Comparison of ENCODE assay signal across 8 cellular contexts in genomic region chr5:150154618-150155134, GRCh38. TPM values are rescaled to one million over a fixed set of nuclear protein-coding genes. Genes with fewer than 3 reads are reported as not detected.
DNase-seq lines count a peak whose midpoint lies in the region; ATAC-seq and TF ChIP-seq lines count a peak whose summit lies in the region.

No MANE protein-coding gene starts in this region.

- no peak for DNase-seq in AG04450 (ENCODE audit: low read depth, low spot score)
- no peak for DNase-seq in effector memory CD8-positive, alpha-beta T cell
- no peak for DNase-seq in neural crest cell (ENCODE audit: low read depth, low spot score)
- DNase-seq in erythroblast (lab: John Stamatoyannopoulos, UW) = no peak
- no peak for DNase-seq in activated CD4-positive, alpha-beta T cell treated with anti-CD3 and anti-CD28 coated beads for 36 hours

- H3K4me1 Mint-ChIP-seq in effector memory CD8-positive, alpha-beta T cell (ENCODE audit: low read depth in 2 of 2) = peaks cover 7 to 23% of the 10 kb centered on the region in 2 donors
- H3K4me1 Mint-ChIP-seq in neural crest cell = peaks cover 56% of the 10 kb centered on the region
- H3K4me1 Mint-ChIP-seq in activated CD4-positive, alpha-beta T cell treated with anti-CD3 and anti-CD28 coated beads for 36 hours = peaks cover 5% of the 10 kb centered on the region

- no peak for ATAC-seq in effector memory CD8-positive, alpha-beta T cell (replicated peaks)
- no peak for ATAC-seq in GM21717 (IDR thresholded peaks at IDR 0.05; ENCODE audit: unreplicated experiment)
- ATAC-seq in activated CD4-positive, CD25-positive, alpha-beta regulatory T cell treated with anti-CD3 and anti-CD28 coated beads, Interleukin-2, amount 50 U/mL, for 24 hours = no peak
- no peak for ATAC-seq in activated CD4-positive, alpha-beta T cell treated with anti-CD3 and anti-CD28 coated beads for 36 hours

- CTCF ChIA-PET in AG04450 (lab: Charles Lee) = interaction anchor here (1.1 to 1.2 kb wide), 2 partner anchors 9 to 17 kb away, joined by 3 read pairs; no protein-coding TSS in a partner anchor
- CTCF ChIA-PET in activated CD4-positive, alpha-beta T cell treated with anti-CD3 and anti-CD28 coated beads for 36 hours (lab: Charles Lee) = no interaction called here

- no peaks in the 10 kb centered on the region for H3K27me3 ChIP-seq in AG04450 (ENCODE audit: control insufficient read depth, insufficient read depth, low read length)
- no peaks in the 10 kb centered on the region; the same call in 1 of the 2 replicates for H3K27me3 ChIP-seq in HUES64 (ENCODE audit: insufficient read depth, low read length)

- H3K9me3 ChIP-seq in AG04450 (ENCODE audit: control insufficient read depth, insufficient read depth, low read length) = no peaks in the 10 kb centered on the region
- H3K9me3 ChIP-seq in HUES64 (ENCODE audit: insufficient read depth, low read depth, low read length) = no peaks in the 10 kb centered on the region

- peak overlapping the region; percentile 25 to 96 for H3K27ac Mint-ChIP-seq in effector memory CD8-positive, alpha-beta T cell
- H3K27ac Mint-ChIP-seq in neural crest cell (ENCODE audit: unreplicated experiment) = peak overlapping the region; percentile 85
- no peak overlapping the region for H3K27ac Mint-ChIP-seq in activated CD4-positive, alpha-beta T cell treated with anti-CD3 and anti-CD28 coated beads for 36 hours

- H3K36me3 Mint-ChIP-seq in effector memory CD8-positive, alpha-beta T cell (ENCODE audit: insufficient read depth) = no peaks in the 10 kb centered on the region
- no peaks in the 10 kb centered on the region for H3K36me3 Mint-ChIP-seq in neural crest cell (ENCODE audit: low read depth)
- no peaks in the 10 kb centered on the region for H3K36me3 Mint-ChIP-seq in activated CD4-positive, alpha-beta T cell treated with anti-CD3 and anti-CD28 coated beads for 36 hours (ENCODE audit: low read depth)

- TF ChIP-seq POLR2A in erythroblast (IDR thresholded peaks at IDR 0.05; ENCODE audit: low read length) = no peak

- H3K27ac ChIP-seq in AG04450 (ENCODE audit: low read depth, low read length) = peak overlapping the region; percentile 87
- H3K27ac ChIP-seq in HUES64 (ENCODE audit: low read depth, low read length) = no peak overlapping the region

- POLR2A ChIA-PET in AG04450 (lab: Yijun Ruan, JAX) = interaction anchor here (1.0 to 2.8 kb wide), 4 partner anchors 11 to 124 kb away, joined by 3 to 31 read pairs (median 7); no protein-coding TSS in a partner anchor
- POLR2A ChIA-PET in activated CD4-positive, alpha-beta T cell treated with anti-CD3 and anti-CD28 coated beads for 36 hours (lab: Charles Lee) = no interaction called here

- TF ChIP-seq CTCF in AG04450 (IDR thresholded peaks at IDR 0.05; ENCODE audit: low read depth, low read length) = peak; percentile 11; the same call in 1 of the 2 replicates
- no peak for TF ChIP-seq CTCF in neural crest cell (conservative IDR thresholded peaks at IDR 0.05)

- WGBS in HUES64 = 38% methylated on average over 6 of the region's 7 CpGs

- H3K4me1 ChIP-seq in HUES64 (ENCODE audit: insufficient read depth, low read length) = peaks cover 23% of the 10 kb centered on the region

- H3K9me3 Mint-ChIP-seq in effector memory CD8-positive, alpha-beta T cell = no peaks in the 10 kb centered on the region
- H3K9me3 Mint-ChIP-seq in neural crest cell = no peaks in the 10 kb centered on the region
- no peaks in the 10 kb centered on the region for H3K9me3 Mint-ChIP-seq in activated CD4-positive, alpha-beta T cell treated with anti-CD3 and anti-CD28 coated beads for 36 hours (ENCODE audit: low read depth)

- no peaks in the 10 kb centered on the region for H3K36me3 ChIP-seq in HUES64 (ENCODE audit: insufficient read depth, low read length)

- H3K4me3 ChIP-seq in AG04450 (ENCODE audit: low read depth, low read length) (peak overlapping the region; percentile 97), HUES64 (ENCODE audit: low read length) (peak overlapping the region; percentile 50; the same call in 1 of the 2 replicates)

- H3K27me3 Mint-ChIP-seq in effector memory CD8-positive, alpha-beta T cell = peaks cover 0 to 25% of the 10 kb centered on the region in 2 donors
- H3K27me3 Mint-ChIP-seq in neural crest cell (ENCODE audit: low read depth) = no peaks in the 10 kb centered on the region
- peaks cover 19% of the 10 kb centered on the region for H3K27me3 Mint-ChIP-seq in activated CD4-positive, alpha-beta T cell treated with anti-CD3 and anti-CD28 coated beads for 36 hours

- H3K9ac ChIP-seq in HUES64 (ENCODE audit: low read depth, low read length) = no peak overlapping the region

- intact Hi-C loops in activated CD4-positive, alpha-beta T cell treated with anti-CD3 and anti-CD28 coated beads for 36 hours (cut with DNase I, micrococcal nuclease) = no loop called here

- peak overlapping the region; percentile 53 to 96 for H3K4me3 Mint-ChIP-seq in effector memory CD8-positive, alpha-beta T cell
- H3K4me3 Mint-ChIP-seq in neural crest cell = peak overlapping the region; percentile 75
- H3K4me3 Mint-ChIP-seq in activated CD4-positive, alpha-beta T cell treated with anti-CD3 and anti-CD28 coated beads for 36 hours = no peak overlapping the region

RNA-seq across cellular contexts. Expression of gene PDGFRB, which starts 1.0 kb away (rescaled TPM):
- 118 and 149 TPM in 2 replicates for polyA plus RNA-seq in AG04450 (2011; rRNA removed)
- polyA minus RNA-seq in AG04450 (2011; rRNA and poly(A)+ RNA removed) = 317 and 389 TPM in 2 replicates
- 9.3 TPM for polyA plus RNA-seq in HUES64 (2013, experiment 1 of 2)
- 16.0 TPM for polyA plus RNA-seq in HUES64 (2013, experiment 2 of 2)
- 10.8 and 15.3 TPM in 2 replicates for total RNA-seq in neural crest cell
- not detected for total RNA-seq in activated CD4-positive, alpha-beta T cell treated with anti-CD3 and anti-CD28 coated beads for 36 hours

RNA-seq across cellular contexts. Expression of gene CDX1, which starts 11.9 kb away (rescaled TPM):
- polyA plus RNA-seq in AG04450 (2011; rRNA removed) = 0.30 and 0.41 TPM in 2 replicates
- 0.26 TPM in 1 of 2 replicates, not detected in the other for polyA minus RNA-seq in AG04450 (2011; rRNA and poly(A)+ RNA removed)
- polyA plus RNA-seq in HUES64 (2013, experiment 1 of 2) = 3.8 TPM
- polyA plus RNA-seq in HUES64 (2013, experiment 2 of 2) = 2.4 TPM
- total RNA-seq in neural crest cell = not detected in 2 replicates
- not detected for total RNA-seq in activated CD4-positive, alpha-beta T cell treated with anti-CD3 and anti-CD28 coated beads for 36 hours

RNA-seq across cellular contexts. Expression of gene SLC6A7, which starts 35.2 kb away (rescaled TPM):
- not detected in 2 replicates for polyA plus RNA-seq in AG04450 (2011; rRNA removed)
- 0.09 and 0.18 TPM in 2 replicates for polyA minus RNA-seq in AG04450 (2011; rRNA and poly(A)+ RNA removed)
- polyA plus RNA-seq in HUES64 (2013, experiment 1 of 2) = not detected
- not detected for polyA plus RNA-seq in HUES64 (2013, experiment 2 of 2)
- total RNA-seq in neural crest cell = not detected in 2 replicates
- total RNA-seq in activated CD4-positive, alpha-beta T cell treated with anti-CD3 and anti-CD28 coated beads for 36 hours = not detected

Comparison
In these comparisons a context has a peak if more than half of its experiments do, and no peak if none do; other contexts are left out.
1. RNA of gene PDGFRB, which starts 1.0 kb away (total RNA-seq): 10.8 to 15.3 TPM in neural crest cell; not detected in activated CD4-positive, alpha-beta T cell treated with anti-CD3 and anti-CD28 coated beads for 36 hours; every median in the first group is over 10 times any median in the second.